12 cellular contexts compared by ENCODE assay signal in genomic region chr6:5994999-5995698, GRCh38. TPM values are rescaled to one million over a fixed set of nuclear protein-coding genes. Genes with fewer than 3 reads are reported as not detected.
DNase-seq lines count a peak whose midpoint lies in the region; ATAC-seq and TF ChIP-seq lines count a peak whose summit lies in the region.
"Had no signal": no experiment of that assay in that cellular context is flagged by ENCODE, and none has a peak within 500 bp of the region (broad histone marks: within the 10 kb centered on the region; RNA-seq: fewer than 3 reads in every experiment).

No MANE protein-coding gene starts in this region.

- peak overlapping the region; percentile 43 for H3K4me3 Mint-ChIP-seq in CD4-positive, alpha-beta T cell
- H3K4me3 Mint-ChIP-seq in dendritic cell treated with granulocyte-macrophage colony-stimulating factor and Interleukin-4, amounts not matched to agents 40 ng/mL and 50 ng/mL, for 4 days: no peak overlapping the region
- H3K4me3 Mint-ChIP-seq in nephron progenitor cell: peak overlapping the region; percentile 91

- H3K9me3 ChIP-seq in CD4-positive, alpha-beta T cell (ENCODE audit: control insufficient read depth, low read length): peaks cover 6% of the 10 kb centered on the region
- H3K9me3 ChIP-seq in HUES6 (ENCODE audit: control insufficient read depth, insufficient read depth, low read depth, low read length): no peaks in the 10 kb centered on the region

- peaks cover 94% of the 10 kb centered on the region for H3K27me3 Mint-ChIP-seq in CD4-positive, alpha-beta T cell
- peaks cover 86% of the 10 kb centered on the region for H3K27me3 Mint-ChIP-seq in dendritic cell treated with granulocyte-macrophage colony-stimulating factor and Interleukin-4, amounts not matched to agents 40 ng/mL and 50 ng/mL, for 4 days
- peaks cover 87% of the 10 kb centered on the region for H3K27me3 Mint-ChIP-seq in nephron progenitor cell (ENCODE audit: low read depth, poor library complexity)

- peaks cover 65% of the 10 kb centered on the region for H3K4me1 Mint-ChIP-seq in CD4-positive, alpha-beta T cell (ENCODE audit: low read depth)
- H3K4me1 Mint-ChIP-seq in dendritic cell treated with granulocyte-macrophage colony-stimulating factor and Interleukin-4, amounts not matched to agents 40 ng/mL and 50 ng/mL, for 4 days (ENCODE audit: low read depth): peaks cover 84% of the 10 kb centered on the region
- H3K4me1 Mint-ChIP-seq in nephron progenitor cell: peaks cover 71% of the 10 kb centered on the region

- no peak for DNase-seq in CD4-positive, alpha-beta T cell
- DNase-seq in nephron progenitor cell (no peak), CD1c-positive myeloid dendritic cell (ENCODE audit: extremely low spot score) (no peak), pons (ENCODE audit: low spot score) (no peak)
- DNase-seq: activated CD4-positive, alpha-beta T cell treated with anti-CD3 and anti-CD28 coated beads for 4 hours; amniotic stem cell; head of caudate nucleus; NCI-H2171 had no signal

- peaks cover 6% of the 10 kb centered on the region for H3K36me3 Mint-ChIP-seq in CD4-positive, alpha-beta T cell (ENCODE audit: low read depth)
- H3K36me3 Mint-ChIP-seq in dendritic cell treated with granulocyte-macrophage colony-stimulating factor and Interleukin-4, amounts not matched to agents 40 ng/mL and 50 ng/mL, for 4 days (ENCODE audit: low read depth): peaks cover 16% of the 10 kb centered on the region
- no peaks in the 10 kb centered on the region for H3K36me3 Mint-ChIP-seq in nephron progenitor cell (ENCODE audit: low read depth)

- H3K36me3 ChIP-seq in HUES6 (ENCODE audit: control insufficient read depth, insufficient read depth, low read length): no peaks in the 10 kb centered on the region

- peak overlapping the region; percentile 67 for H3K4me3 ChIP-seq in HUES6 (ENCODE audit: low read depth, low read length)

- H3K27ac Mint-ChIP-seq in CD4-positive, alpha-beta T cell: no peak overlapping the region
- H3K27ac Mint-ChIP-seq in dendritic cell treated with granulocyte-macrophage colony-stimulating factor and Interleukin-4, amounts not matched to agents 40 ng/mL and 50 ng/mL, for 4 days: peak overlapping the region; percentile 86
- H3K27ac Mint-ChIP-seq in nephron progenitor cell: no peak overlapping the region

- no peaks in the 10 kb centered on the region for H3K9me3 Mint-ChIP-seq in CD4-positive, alpha-beta T cell
- H3K9me3 Mint-ChIP-seq in dendritic cell treated with granulocyte-macrophage colony-stimulating factor and Interleukin-4, amounts not matched to agents 40 ng/mL and 50 ng/mL, for 4 days: peaks cover 13% of the 10 kb centered on the region
- H3K9me3 Mint-ChIP-seq in nephron progenitor cell: peaks cover 13% of the 10 kb centered on the region

- POLR2A ChIA-PET in CD4-positive, alpha-beta T cell (lab: Charles Lee): interaction anchor here (0.8 kb wide), 1 partner anchor 13 kb away, joined by 4 read pairs; no protein-coding TSS in a partner anchor

- no peak for TF ChIP-seq CTCF in CD4-positive, alpha-beta T cell (IDR thresholded peaks at IDR 0.05)
- TF ChIP-seq CTCF in nephron progenitor cell (IDR thresholded peaks at IDR 0.05): no peak

- no peak overlapping the region for H3K9ac ChIP-seq in HUES6 (ENCODE audit: low read length)

- ATAC-seq in CD4-positive, alpha-beta T cell (ENCODE audit: poor library complexity): no peak
- ATAC-seq in GM19035 (IDR thresholded peaks at IDR 0.05; ENCODE audit: unreplicated experiment) (no peak), GM18873 (IDR thresholded peaks at IDR 0.05; ENCODE audit: low FRiP score, unreplicated experiment) (no peak)

- intact Hi-C loops in CD4-positive, alpha-beta T cell (cut with DNase I, micrococcal nuclease): loop anchor here (2.0 to 5.0 kb wide), 4 partner anchors 14 to 733 kb away; partner anchors contain the start of genes FARS2 (in 1 of the 2) and LYRM4 (in 1 of the 2)
- intact Hi-C loops in dendritic cell treated with granulocyte-macrophage colony-stimulating factor and Interleukin-4, amounts not matched to agents 40 ng/mL and 50 ng/mL, for 4 days (cut with micrococcal nuclease): loop anchor here (10.0 kb wide), 1 partner anchor 320 kb away; no protein-coding TSS in a partner anchor

- H3K27ac ChIP-seq in CD4-positive, alpha-beta T cell (ENCODE audit: low read depth, low read length): no peak overlapping the region
- no peak overlapping the region for H3K27ac ChIP-seq in HUES6 (ENCODE audit: low read depth, low read length)

- peaks cover 84% of the 10 kb centered on the region for H3K27me3 ChIP-seq in CD4-positive, alpha-beta T cell (ENCODE audit: control insufficient read depth, insufficient read depth, low read length)
- peaks cover 99% of the 10 kb centered on the region for H3K27me3 ChIP-seq in HUES6 (ENCODE audit: control insufficient read depth, insufficient read depth, low read length)

- CTCF ChIA-PET in CD4-positive, alpha-beta T cell (lab: Charles Lee): no interaction called here

- H3K4me1 ChIP-seq in HUES6 (ENCODE audit: control insufficient read depth, insufficient read depth, low read length): peaks cover 44% of the 10 kb centered on the region

RNA-seq across cellular contexts. Expression of gene NRN1, which starts 11.6 kb away (rescaled TPM):
- not detected for total RNA-seq in CD4-positive, alpha-beta T cell
